8 cellular contexts compared by ENCODE assay signal in genomic region chr1:111197598-111198289, GRCh38. TPM values are rescaled to one million over a fixed set of nuclear protein-coding genes. Genes with fewer than 3 reads are reported as not detected.
DNase-seq lines count a peak whose midpoint lies in the region; ATAC-seq and TF ChIP-seq lines count a peak whose summit lies in the region.

No MANE protein-coding gene starts in this region.

- peak; percentile 16 for TF ChIP-seq CTCF in left ventricle myocardium inferior (IDR thresholded peaks at IDR 0.05; ENCODE audit: borderline replicate concordance)
- TF ChIP-seq CTCF in cardiac fibroblast (IDR thresholded peaks at IDR 0.05; ENCODE audit: low read depth, low read length), result peak; percentile 31
- TF ChIP-seq CTCF in osteoblast (IDR thresholded peaks at IDR 0.05; ENCODE audit: extremely low read depth, low read depth, low read length), result peak; percentile 44
- no peak for TF ChIP-seq CTCF in mesothelial cell of epicardium (IDR thresholded peaks at IDR 0.05; ENCODE audit: unreplicated experiment)

- H3K27ac ChIP-seq in left ventricle myocardium inferior (replicated peaks) (no peak overlapping the region), osteoblast (ENCODE audit: low read depth, low read length) (no peak overlapping the region)

- H3K9me3 ChIP-seq in left ventricle myocardium inferior (replicated peaks) (no peaks in the 10 kb centered on the region), osteoblast (ENCODE audit: low read depth, low read length) (no peaks in the 10 kb centered on the region)

- no peak for ATAC-seq in Right ventricle myocardium inferior
- ATAC-seq in HG03159 (IDR thresholded peaks at IDR 0.05; ENCODE audit: unreplicated experiment), result no peak

- H3K4me3 ChIP-seq in left ventricle myocardium inferior, result no peak overlapping the region
- H3K4me3 ChIP-seq in cardiac fibroblast (replicated peaks in 1 of 2; ENCODE audit: low read depth in 2 of 2, low read length in 2 of 2), result no peak overlapping the region
- no peak overlapping the region for H3K4me3 ChIP-seq in osteoblast (ENCODE audit: insufficient read depth, low read length)

- H2AFZ ChIP-seq in osteoblast (ENCODE audit: low read length), result no peak overlapping the region

- H3K27me3 ChIP-seq in left ventricle myocardium inferior (ENCODE audit: low read depth), result peaks cover under 1% of the 10 kb centered on the region
- no peaks in the 10 kb centered on the region for H3K27me3 ChIP-seq in osteoblast (ENCODE audit: insufficient read depth, low read length)

- H3K4me1 ChIP-seq in left ventricle myocardium inferior (peaks cover 9% of the 10 kb centered on the region), osteoblast (ENCODE audit: insufficient read depth, low read length) (peaks cover 11% of the 10 kb centered on the region)

- H3K79me2 ChIP-seq in osteoblast (ENCODE audit: insufficient read depth, low read length), result no peaks in the 10 kb centered on the region

- no peak for DNase-seq in left ventricle myocardium inferior
- DNase-seq in Right ventricle myocardium inferior (ENCODE audit: missing footprints), result no peak
- DNase-seq in cardiac fibroblast (ENCODE audit: low read depth in 2 of 2), result peak; percentile 17 to 54
- DNase-seq in osteoblast (ENCODE audit: insufficient read length, low spot score, missing footprints), result no peak
- no peak for DNase-seq in COR-L47 (lab: John Stamatoyannopoulos, UW)
- no peak for DNase-seq in mesothelial cell of epicardium (ENCODE audit: low spot score in 2 of 2, unreplicated experiment in 2 of 2)

- H3K4me1 Mint-ChIP-seq in T-helper 1 cell treated with Interleukin-12 subunit alpha and Interleukin-12 subunit beta and Interleukin-4 antibody, amounts not matched to agents 30 μg/mL and 1 μg/mL, for 36 hours (ENCODE audit: low read depth), result peaks cover 73% of the 10 kb centered on the region
- H3K4me1 Mint-ChIP-seq in mesothelial cell of epicardium, result peaks cover 14% of the 10 kb centered on the region

- no peaks in the 10 kb centered on the region for H4K20me1 ChIP-seq in osteoblast (ENCODE audit: insufficient read depth, low read length)

- H3K27me3 Mint-ChIP-seq in T-helper 1 cell treated with Interleukin-12 subunit alpha and Interleukin-12 subunit beta and Interleukin-4 antibody, amounts not matched to agents 30 μg/mL and 1 μg/mL, for 36 hours (ENCODE audit: low read depth), result no peaks in the 10 kb centered on the region
- H3K27me3 Mint-ChIP-seq in mesothelial cell of epicardium (ENCODE audit: low read depth), result no peaks in the 10 kb centered on the region

- peak overlapping the region; percentile 94 for H3K27ac Mint-ChIP-seq in T-helper 1 cell treated with Interleukin-12 subunit alpha and Interleukin-12 subunit beta and Interleukin-4 antibody, amounts not matched to agents 30 μg/mL and 1 μg/mL, for 36 hours
- no peak overlapping the region for H3K27ac Mint-ChIP-seq in mesothelial cell of epicardium

- peak overlapping the region; percentile 96 for H3K4me3 Mint-ChIP-seq in T-helper 1 cell treated with Interleukin-12 subunit alpha and Interleukin-12 subunit beta and Interleukin-4 antibody, amounts not matched to agents 30 μg/mL and 1 μg/mL, for 36 hours
- no peak overlapping the region for H3K4me3 Mint-ChIP-seq in mesothelial cell of epicardium

- H3K36me3 ChIP-seq in left ventricle myocardium inferior (no peaks in the 10 kb centered on the region), osteoblast (ENCODE audit: insufficient read depth, low read length) (no peaks in the 10 kb centered on the region)

- intact Hi-C loops in left ventricle myocardium inferior (cut with micrococcal nuclease), result no loop called here
- intact Hi-C loops in Right ventricle myocardium inferior (cut with DNase I), result no loop called here

- H3K36me3 Mint-ChIP-seq in T-helper 1 cell treated with Interleukin-12 subunit alpha and Interleukin-12 subunit beta and Interleukin-4 antibody, amounts not matched to agents 30 μg/mL and 1 μg/mL, for 36 hours (ENCODE audit: low read depth), result peaks cover 64% of the 10 kb centered on the region
- no peaks in the 10 kb centered on the region for H3K36me3 Mint-ChIP-seq in mesothelial cell of epicardium

- H3K9me3 Mint-ChIP-seq in T-helper 1 cell treated with Interleukin-12 subunit alpha and Interleukin-12 subunit beta and Interleukin-4 antibody, amounts not matched to agents 30 μg/mL and 1 μg/mL, for 36 hours, result no peaks in the 10 kb centered on the region
- H3K9me3 Mint-ChIP-seq in mesothelial cell of epicardium, result no peaks in the 10 kb centered on the region

- no peak overlapping the region for H3K4me2 ChIP-seq in osteoblast (ENCODE audit: insufficient read depth, low read length)

RNA-seq across cellular contexts. Expression of gene DENND2D, which starts 2.7 kb away (rescaled TPM):
- 1.8 TPM for total RNA-seq in left ventricle myocardium inferior
- total RNA-seq in Right ventricle myocardium inferior, result 3.5 TPM
- 4.7 and 5.0 TPM in 2 replicates for total RNA-seq in osteoblast
- total RNA-seq in mesothelial cell of epicardium, result 4.1 to 4.8 TPM (median 4.7 TPM) in 3 replicates

RNA-seq across cellular contexts. Expression of gene CHI3L2, which starts 29.8 kb away (rescaled TPM):
- total RNA-seq in left ventricle myocardium inferior, result 1.1 TPM
- total RNA-seq in Right ventricle myocardium inferior, result 7.5 TPM
- 2.4 and 2.9 TPM in 2 replicates for total RNA-seq in osteoblast
- total RNA-seq in mesothelial cell of epicardium, result not detected in 3 replicates

RNA-seq across cellular contexts. Expression of gene CEPT1, which starts 57.7 kb away (rescaled TPM):
- total RNA-seq in left ventricle myocardium inferior (14.0 TPM), Right ventricle myocardium inferior (15.5 TPM), osteoblast (32.4 and 37.3 TPM in 2 replicates), mesothelial cell of epicardium (34.6 to 38.9 TPM (median 35.6 TPM) in 3 replicates)

RNA-seq across cellular contexts. Expression of gene DRAM2, which starts 57.9 kb away (rescaled TPM):
- total RNA-seq in left ventricle myocardium inferior, result 33.0 TPM
- total RNA-seq in Right ventricle myocardium inferior, result 37.1 TPM
- 45.6 and 66.0 TPM in 2 replicates for total RNA-seq in osteoblast
- total RNA-seq in mesothelial cell of epicardium, result 29.8 to 37.9 TPM (median 30.3 TPM) in 3 replicates

Comparison
In these comparisons a context has a peak if more than half of its experiments do, and no peak if none do; other contexts are left out.
1. DNase-seq: peak in cardiac fibroblast (2 of 2); none in left ventricle myocardium inferior (single experiment), Right ventricle myocardium inferior (single experiment), osteoblast (single experiment), COR-L47 (single experiment) and mesothelial cell of epicardium (0 of 2).